ENCODE assay signal across 1 cellular context in genomic region chr16:74997042-74997491, GRCh38.
TF ChIP-seq lines count a peak whose summit lies in the region.

No MANE protein-coding gene starts in this region.

TF ChIP-seq in HepG2, 621 proteins besides CTCF, POLR2A, EP300 and RAD21 (continued from another document and continues in another):
- TF ChIP-seq, protein P1, sequence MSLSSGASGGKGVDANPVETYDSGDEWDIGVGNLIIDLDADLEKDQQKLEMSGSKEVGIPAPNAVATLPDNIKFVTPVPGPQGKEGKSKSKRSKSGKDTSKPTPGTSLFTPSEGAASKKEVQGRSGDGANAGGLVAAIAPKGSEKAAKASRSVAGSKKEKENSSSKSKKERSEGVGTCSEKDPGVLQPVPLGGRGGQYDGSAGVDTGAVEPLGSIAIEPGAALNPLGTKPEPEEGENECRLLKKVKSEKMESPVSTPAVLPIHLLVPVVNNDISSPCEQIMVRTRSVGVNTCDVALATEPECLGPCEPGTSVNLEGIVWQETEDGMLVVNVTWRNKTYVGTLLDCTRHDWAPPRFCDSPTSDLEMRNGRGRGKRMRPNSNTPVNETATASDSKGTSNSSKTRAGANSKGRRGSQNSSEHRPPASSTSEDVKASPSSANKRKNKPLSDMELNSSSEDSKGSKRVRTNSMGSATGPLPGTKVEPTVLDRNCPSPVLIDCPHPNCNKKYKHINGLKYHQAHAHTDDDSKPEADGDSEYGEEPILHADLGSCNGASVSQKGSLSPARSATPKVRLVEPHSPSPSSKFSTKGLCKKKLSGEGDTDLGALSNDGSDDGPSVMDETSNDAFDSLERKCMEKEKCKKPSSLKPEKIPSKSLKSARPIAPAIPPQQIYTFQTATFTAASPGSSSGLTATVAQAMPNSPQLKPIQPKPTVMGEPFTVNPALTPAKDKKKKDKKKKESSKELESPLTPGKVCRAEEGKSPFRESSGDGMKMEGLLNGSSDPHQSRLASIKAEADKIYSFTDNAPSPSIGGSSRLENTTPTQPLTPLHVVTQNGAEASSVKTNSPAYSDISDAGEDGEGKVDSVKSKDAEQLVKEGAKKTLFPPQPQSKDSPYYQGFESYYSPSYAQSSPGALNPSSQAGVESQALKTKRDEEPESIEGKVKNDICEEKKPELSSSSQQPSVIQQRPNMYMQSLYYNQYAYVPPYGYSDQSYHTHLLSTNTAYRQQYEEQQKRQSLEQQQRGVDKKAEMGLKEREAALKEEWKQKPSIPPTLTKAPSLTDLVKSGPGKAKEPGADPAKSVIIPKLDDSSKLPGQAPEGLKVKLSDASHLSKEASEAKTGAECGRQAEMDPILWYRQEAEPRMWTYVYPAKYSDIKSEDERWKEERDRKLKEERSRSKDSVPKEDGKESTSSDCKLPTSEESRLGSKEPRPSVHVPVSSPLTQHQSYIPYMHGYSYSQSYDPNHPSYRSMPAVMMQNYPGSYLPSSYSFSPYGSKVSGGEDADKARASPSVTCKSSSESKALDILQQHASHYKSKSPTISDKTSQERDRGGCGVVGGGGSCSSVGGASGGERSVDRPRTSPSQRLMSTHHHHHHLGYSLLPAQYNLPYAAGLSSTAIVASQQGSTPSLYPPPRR (CRISPR knock-in tag; IDR thresholded peaks at IDR 0.05; ENCODE audit: borderline replicate concordance): no peak
- TF ChIP-seq PLSCR1 (CRISPR knock-in tag; IDR thresholded peaks at IDR 0.05; ENCODE audit: borderline replicate concordance): no peak
- no peak for TF ChIP-seq ZNF83 (CRISPR knock-in tag; IDR thresholded peaks at IDR 0.05; ENCODE audit: borderline replicate concordance)
- TF ChIP-seq ZNF329 (CRISPR knock-in tag; IDR thresholded peaks at IDR 0.05; ENCODE audit: low read depth): no peak
- TF ChIP-seq HMG20B (CRISPR knock-in tag; conservative IDR thresholded peaks at IDR 0.05): no peak
- no peak for TF ChIP-seq ZNF572 (CRISPR knock-in tag; IDR thresholded peaks at IDR 0.05)
- TF ChIP-seq REL (CRISPR knock-in tag; conservative IDR thresholded peaks at IDR 0.05): no peak
- TF ChIP-seq, protein P2, sequence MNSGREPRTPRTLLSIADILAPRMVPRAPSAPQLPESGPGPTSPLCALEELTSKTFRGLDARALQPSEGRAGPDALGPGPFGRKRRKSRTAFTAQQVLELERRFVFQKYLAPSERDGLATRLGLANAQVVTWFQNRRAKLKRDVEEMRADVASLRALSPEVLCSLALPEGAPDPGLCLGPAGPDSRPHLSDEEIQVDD (CRISPR knock-in tag; IDR thresholded peaks at IDR 0.05; ENCODE audit: borderline replicate concordance): no peak
- no peak for TF ChIP-seq ZNF781 (CRISPR knock-in tag; IDR thresholded peaks at IDR 0.05; ENCODE audit: borderline replicate concordance, not compliant biosample characterization)
- no peak for TF ChIP-seq DMTF1 (CRISPR knock-in tag; IDR thresholded peaks at IDR 0.05)
- TF ChIP-seq HIC2 (CRISPR knock-in tag; IDR thresholded peaks at IDR 0.05; ENCODE audit: low read depth): no peak
- peak; percentile 99 for TF ChIP-seq ZNF263 (CRISPR knock-in tag; IDR thresholded peaks at IDR 0.05)
- TF ChIP-seq ZNF709 (CRISPR knock-in tag; IDR thresholded peaks at IDR 0.05): no peak
- no peak for TF ChIP-seq ZNF333 (CRISPR knock-in tag; IDR thresholded peaks at IDR 0.05; ENCODE audit: borderline replicate concordance)
- no peak for TF ChIP-seq ZNF724P (CRISPR knock-in tag; IDR thresholded peaks at IDR 0.05; ENCODE audit: borderline replicate concordance)
- no peak for TF ChIP-seq AGO1 (IDR thresholded peaks at IDR 0.05; ENCODE audit: low read depth, low read length, poor library complexity, severe bottlenecking)
- TF ChIP-seq FOXP1 (IDR thresholded peaks at IDR 0.05): no peak
- TF ChIP-seq FOXP1 (CRISPR knock-in tag; IDR thresholded peaks at IDR 0.05): peak; percentile 29; the same call in 1 of the 2 replicates
- TF ChIP-seq ZSCAN9 (CRISPR knock-in tag; IDR thresholded peaks at IDR 0.05; ENCODE audit: borderline replicate concordance): peak; percentile 84
- TF ChIP-seq, protein P3, sequence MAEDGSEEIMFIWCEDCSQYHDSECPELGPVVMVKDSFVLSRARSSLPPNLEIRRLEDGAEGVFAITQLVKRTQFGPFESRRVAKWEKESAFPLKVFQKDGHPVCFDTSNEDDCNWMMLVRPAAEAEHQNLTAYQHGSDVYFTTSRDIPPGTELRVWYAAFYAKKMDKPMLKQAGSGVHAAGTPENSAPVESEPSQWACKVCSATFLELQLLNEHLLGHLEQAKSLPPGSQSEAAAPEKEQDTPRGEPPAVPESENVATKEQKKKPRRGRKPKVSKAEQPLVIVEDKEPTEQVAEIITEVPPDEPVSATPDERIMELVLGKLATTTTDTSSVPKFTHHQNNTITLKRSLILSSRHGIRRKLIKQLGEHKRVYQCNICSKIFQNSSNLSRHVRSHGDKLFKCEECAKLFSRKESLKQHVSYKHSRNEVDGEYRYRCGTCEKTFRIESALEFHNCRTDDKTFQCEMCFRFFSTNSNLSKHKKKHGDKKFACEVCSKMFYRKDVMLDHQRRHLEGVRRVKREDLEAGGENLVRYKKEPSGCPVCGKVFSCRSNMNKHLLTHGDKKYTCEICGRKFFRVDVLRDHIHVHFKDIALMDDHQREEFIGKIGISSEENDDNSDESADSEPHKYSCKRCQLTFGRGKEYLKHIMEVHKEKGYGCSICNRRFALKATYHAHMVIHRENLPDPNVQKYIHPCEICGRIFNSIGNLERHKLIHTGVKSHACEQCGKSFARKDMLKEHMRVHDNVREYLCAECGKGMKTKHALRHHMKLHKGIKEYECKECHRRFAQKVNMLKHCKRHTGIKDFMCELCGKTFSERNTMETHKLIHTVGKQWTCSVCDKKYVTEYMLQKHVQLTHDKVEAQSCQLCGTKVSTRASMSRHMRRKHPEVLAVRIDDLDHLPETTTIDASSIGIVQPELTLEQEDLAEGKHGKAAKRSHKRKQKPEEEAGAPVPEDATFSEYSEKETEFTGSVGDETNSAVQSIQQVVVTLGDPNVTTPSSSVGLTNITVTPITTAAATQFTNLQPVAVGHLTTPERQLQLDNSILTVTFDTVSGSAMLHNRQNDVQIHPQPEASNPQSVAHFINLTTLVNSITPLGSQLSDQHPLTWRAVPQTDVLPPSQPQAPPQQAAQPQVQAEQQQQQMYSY (CRISPR knock-in tag; IDR thresholded peaks at IDR 0.05): no peak
- TF ChIP-seq ZNF335 (CRISPR knock-in tag; IDR thresholded peaks at IDR 0.05): no peak
- no peak for TF ChIP-seq TAF15 (IDR thresholded peaks at IDR 0.05; ENCODE audit: low read depth, low read length, poor library complexity, severe bottlenecking)
- TF ChIP-seq, protein P4, sequence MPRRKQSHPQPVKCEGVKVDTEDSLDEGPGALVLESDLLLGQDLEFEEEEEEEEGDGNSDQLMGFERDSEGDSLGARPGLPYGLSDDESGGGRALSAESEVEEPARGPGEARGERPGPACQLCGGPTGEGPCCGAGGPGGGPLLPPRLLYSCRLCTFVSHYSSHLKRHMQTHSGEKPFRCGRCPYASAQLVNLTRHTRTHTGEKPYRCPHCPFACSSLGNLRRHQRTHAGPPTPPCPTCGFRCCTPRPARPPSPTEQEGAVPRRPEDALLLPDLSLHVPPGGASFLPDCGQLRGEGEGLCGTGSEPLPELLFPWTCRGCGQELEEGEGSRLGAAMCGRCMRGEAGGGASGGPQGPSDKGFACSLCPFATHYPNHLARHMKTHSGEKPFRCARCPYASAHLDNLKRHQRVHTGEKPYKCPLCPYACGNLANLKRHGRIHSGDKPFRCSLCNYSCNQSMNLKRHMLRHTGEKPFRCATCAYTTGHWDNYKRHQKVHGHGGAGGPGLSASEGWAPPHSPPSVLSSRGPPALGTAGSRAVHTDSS (CRISPR knock-in tag; conservative IDR thresholded peaks at IDR 0.05): no peak
- no peak; the same call in 1 of the 2 replicates for TF ChIP-seq DPF2 (CRISPR knock-in tag; IDR thresholded peaks at IDR 0.05; ENCODE audit: borderline replicate concordance, low read depth)
- no peak for TF ChIP-seq PHF5A (CRISPR knock-in tag; IDR thresholded peaks at IDR 0.05; ENCODE audit: low read depth, unreplicated experiment)
- no peak for TF ChIP-seq PBX2 (CRISPR knock-in tag; IDR thresholded peaks at IDR 0.05)
- no peak for TF ChIP-seq ZFP36L2 (CRISPR knock-in tag; IDR thresholded peaks at IDR 0.05)
- TF ChIP-seq TCF12 (IDR thresholded peaks at IDR 0.05): no peak
- TF ChIP-seq TCF12 (CRISPR knock-in tag; IDR thresholded peaks at IDR 0.05): no peak
- no peak for TF ChIP-seq MED8 (CRISPR knock-in tag; IDR thresholded peaks at IDR 0.05; ENCODE audit: insufficient replicate concordance)
- no peak for TF ChIP-seq ADNP (CRISPR knock-in tag; IDR thresholded peaks at IDR 0.05)
- TF ChIP-seq, protein P5, sequence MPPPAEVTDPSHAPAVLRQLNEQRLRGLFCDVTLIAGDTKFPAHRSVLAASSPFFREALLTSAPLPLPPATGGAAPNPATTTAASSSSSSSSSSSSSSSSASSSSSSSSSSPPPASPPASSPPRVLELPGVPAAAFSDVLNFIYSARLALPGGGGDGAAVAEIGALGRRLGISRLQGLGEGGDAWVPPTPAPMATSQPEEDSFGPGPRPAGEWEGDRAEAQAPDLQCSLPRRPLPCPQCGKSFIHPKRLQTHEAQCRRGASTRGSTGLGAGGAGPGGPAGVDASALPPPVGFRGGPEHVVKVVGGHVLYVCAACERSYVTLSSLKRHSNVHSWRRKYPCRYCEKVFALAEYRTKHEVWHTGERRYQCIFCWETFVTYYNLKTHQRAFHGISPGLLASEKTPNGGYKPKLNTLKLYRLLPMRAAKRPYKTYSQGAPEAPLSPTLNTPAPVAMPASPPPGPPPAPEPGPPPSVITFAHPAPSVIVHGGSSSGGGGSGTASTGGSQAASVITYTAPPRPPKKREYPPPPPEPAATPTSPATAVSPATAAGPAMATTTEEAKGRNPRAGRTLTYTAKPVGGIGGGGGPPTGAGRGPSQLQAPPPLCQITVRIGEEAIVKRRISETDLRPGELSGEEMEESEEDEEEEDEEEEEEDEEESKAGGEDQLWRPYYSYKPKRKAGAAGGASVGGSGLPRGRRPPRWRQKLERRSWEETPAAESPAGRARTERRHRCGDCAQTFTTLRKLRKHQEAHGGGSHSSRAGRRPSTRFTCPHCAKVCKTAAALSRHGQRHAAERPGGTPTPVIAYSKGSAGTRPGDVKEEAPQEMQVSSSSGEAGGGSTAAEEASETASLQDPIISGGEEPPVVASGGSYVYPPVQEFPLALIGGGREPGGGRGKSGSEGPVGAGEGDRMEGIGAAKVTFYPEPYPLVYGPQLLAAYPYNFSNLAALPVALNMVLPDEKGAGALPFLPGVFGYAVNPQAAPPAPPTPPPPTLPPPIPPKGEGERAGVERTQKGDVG (CRISPR knock-in tag; IDR thresholded peaks at IDR 0.05; ENCODE audit: borderline replicate concordance): no peak
- no peak for TF ChIP-seq FOXK2 (IDR thresholded peaks at IDR 0.05)
- no peak for TF ChIP-seq SRSF1 (optimal IDR thresholded peaks at IDR 0.05; ENCODE audit: low read depth, low read length)
- no peak for TF ChIP-seq JARID2 (CRISPR knock-in tag; IDR thresholded peaks at IDR 0.05; ENCODE audit: insufficient replicate concordance)
- TF ChIP-seq, protein P6, sequence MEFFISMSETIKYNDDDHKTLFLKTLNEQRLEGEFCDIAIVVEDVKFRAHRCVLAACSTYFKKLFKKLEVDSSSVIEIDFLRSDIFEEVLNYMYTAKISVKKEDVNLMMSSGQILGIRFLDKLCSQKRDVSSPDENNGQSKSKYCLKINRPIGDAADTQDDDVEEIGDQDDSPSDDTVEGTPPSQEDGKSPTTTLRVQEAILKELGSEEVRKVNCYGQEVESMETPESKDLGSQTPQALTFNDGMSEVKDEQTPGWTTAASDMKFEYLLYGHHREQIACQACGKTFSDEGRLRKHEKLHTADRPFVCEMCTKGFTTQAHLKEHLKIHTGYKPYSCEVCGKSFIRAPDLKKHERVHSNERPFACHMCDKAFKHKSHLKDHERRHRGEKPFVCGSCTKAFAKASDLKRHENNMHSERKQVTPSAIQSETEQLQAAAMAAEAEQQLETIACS (CRISPR knock-in tag; IDR thresholded peaks at IDR 0.05): no peak
- TF ChIP-seq ZNF772 (CRISPR knock-in tag; IDR thresholded peaks at IDR 0.05): no peak
- no peak for TF ChIP-seq PAWR (CRISPR knock-in tag; IDR thresholded peaks at IDR 0.05; ENCODE audit: borderline replicate concordance)
